In the genomic region with DNA sequence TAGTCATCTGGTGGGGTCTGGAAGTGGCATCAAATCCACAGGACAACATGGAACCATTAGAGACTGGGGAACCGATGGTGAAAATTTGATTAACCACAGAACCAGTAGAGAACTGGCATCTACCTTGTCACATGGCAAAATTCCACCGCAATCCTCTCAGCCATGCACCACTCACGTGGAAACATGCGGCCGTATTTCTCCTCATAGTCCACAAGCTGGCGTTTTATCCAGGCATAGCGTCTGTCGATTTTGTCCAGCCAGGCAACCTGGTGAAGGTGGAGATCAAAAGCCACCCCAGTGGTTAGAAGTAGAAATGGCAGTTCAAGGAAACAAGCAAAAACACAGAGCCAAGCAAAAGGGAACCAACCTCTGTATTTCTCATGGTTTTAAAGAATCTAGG, we compare ENCODE assay signal across 2 cellular contexts.
TF ChIP-seq lines count a peak whose summit lies in the region.

No MANE protein-coding gene starts in this region.

TF ChIP-seq in SK-N-SH, 30 proteins besides CTCF, POLR2A, EP300 and RAD21 (continued from another document):
- TF ChIP-seq, protein P1, sequence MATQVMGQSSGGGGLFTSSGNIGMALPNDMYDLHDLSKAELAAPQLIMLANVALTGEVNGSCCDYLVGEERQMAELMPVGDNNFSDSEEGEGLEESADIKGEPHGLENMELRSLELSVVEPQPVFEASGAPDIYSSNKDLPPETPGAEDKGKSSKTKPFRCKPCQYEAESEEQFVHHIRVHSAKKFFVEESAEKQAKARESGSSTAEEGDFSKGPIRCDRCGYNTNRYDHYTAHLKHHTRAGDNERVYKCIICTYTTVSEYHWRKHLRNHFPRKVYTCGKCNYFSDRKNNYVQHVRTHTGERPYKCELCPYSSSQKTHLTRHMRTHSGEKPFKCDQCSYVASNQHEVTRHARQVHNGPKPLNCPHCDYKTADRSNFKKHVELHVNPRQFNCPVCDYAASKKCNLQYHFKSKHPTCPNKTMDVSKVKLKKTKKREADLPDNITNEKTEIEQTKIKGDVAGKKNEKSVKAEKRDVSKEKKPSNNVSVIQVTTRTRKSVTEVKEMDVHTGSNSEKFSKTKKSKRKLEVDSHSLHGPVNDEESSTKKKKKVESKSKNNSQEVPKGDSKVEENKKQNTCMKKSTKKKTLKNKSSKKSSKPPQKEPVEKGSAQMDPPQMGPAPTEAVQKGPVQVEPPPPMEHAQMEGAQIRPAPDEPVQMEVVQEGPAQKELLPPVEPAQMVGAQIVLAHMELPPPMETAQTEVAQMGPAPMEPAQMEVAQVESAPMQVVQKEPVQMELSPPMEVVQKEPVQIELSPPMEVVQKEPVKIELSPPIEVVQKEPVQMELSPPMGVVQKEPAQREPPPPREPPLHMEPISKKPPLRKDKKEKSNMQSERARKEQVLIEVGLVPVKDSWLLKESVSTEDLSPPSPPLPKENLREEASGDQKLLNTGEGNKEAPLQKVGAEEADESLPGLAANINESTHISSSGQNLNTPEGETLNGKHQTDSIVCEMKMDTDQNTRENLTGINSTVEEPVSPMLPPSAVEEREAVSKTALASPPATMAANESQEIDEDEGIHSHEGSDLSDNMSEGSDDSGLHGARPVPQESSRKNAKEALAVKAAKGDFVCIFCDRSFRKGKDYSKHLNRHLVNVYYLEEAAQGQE (IDR thresholded peaks at IDR 0.05; ENCODE audit: low read depth, low read length): no peak
- TF ChIP-seq, protein P2, sequence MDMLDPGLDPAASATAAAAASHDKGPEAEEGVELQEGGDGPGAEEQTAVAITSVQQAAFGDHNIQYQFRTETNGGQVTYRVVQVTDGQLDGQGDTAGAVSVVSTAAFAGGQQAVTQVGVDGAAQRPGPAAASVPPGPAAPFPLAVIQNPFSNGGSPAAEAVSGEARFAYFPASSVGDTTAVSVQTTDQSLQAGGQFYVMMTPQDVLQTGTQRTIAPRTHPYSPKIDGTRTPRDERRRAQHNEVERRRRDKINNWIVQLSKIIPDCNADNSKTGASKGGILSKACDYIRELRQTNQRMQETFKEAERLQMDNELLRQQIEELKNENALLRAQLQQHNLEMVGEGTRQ (IDR thresholded peaks at IDR 0.05; ENCODE audit: borderline replicate concordance, low read depth, low read length): no peak
- TF ChIP-seq MXI1 (IDR thresholded peaks at IDR 0.05; ENCODE audit: low read depth, low read length): no peak
- no peak for TF ChIP-seq RXRA (IDR thresholded peaks at IDR 0.05; ENCODE audit: borderline replicate concordance, low read depth)
- TF ChIP-seq TEAD4 (IDR thresholded peaks at IDR 0.05; ENCODE audit: borderline replicate concordance, insufficient read depth): no peak
- no peak for TF ChIP-seq NFIC (IDR thresholded peaks at IDR 0.05; ENCODE audit: borderline replicate concordance)
- no peak for TF ChIP-seq FOXJ3 (CRISPR knock-in tag; IDR thresholded peaks at IDR 0.05)
- TF ChIP-seq, protein P3, sequence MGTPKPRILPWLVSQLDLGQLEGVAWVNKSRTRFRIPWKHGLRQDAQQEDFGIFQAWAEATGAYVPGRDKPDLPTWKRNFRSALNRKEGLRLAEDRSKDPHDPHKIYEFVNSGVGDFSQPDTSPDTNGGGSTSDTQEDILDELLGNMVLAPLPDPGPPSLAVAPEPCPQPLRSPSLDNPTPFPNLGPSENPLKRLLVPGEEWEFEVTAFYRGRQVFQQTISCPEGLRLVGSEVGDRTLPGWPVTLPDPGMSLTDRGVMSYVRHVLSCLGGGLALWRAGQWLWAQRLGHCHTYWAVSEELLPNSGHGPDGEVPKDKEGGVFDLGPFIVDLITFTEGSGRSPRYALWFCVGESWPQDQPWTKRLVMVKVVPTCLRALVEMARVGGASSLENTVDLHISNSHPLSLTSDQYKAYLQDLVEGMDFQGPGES (IDR thresholded peaks at IDR 0.05; ENCODE audit: low read depth, low read length): no peak
- TF ChIP-seq YY1 (IDR thresholded peaks at IDR 0.05; ENCODE audit: low read depth): no peak
- no peak for TF ChIP-seq GABPA (IDR thresholded peaks at IDR 0.05; ENCODE audit: low read depth)
- TF ChIP-seq SMC3 (IDR thresholded peaks at IDR 0.05; ENCODE audit: low read depth, low read length): no peak
- TF ChIP-seq RCOR1 (IDR thresholded peaks at IDR 0.05; ENCODE audit: low read length): no peak
- no peak for TF ChIP-seq GATA2 (CRISPR knock-in tag; IDR thresholded peaks at IDR 0.05)
- no peak for TF ChIP-seq JUND (IDR thresholded peaks at IDR 0.05)
- TF ChIP-seq, protein P4, sequence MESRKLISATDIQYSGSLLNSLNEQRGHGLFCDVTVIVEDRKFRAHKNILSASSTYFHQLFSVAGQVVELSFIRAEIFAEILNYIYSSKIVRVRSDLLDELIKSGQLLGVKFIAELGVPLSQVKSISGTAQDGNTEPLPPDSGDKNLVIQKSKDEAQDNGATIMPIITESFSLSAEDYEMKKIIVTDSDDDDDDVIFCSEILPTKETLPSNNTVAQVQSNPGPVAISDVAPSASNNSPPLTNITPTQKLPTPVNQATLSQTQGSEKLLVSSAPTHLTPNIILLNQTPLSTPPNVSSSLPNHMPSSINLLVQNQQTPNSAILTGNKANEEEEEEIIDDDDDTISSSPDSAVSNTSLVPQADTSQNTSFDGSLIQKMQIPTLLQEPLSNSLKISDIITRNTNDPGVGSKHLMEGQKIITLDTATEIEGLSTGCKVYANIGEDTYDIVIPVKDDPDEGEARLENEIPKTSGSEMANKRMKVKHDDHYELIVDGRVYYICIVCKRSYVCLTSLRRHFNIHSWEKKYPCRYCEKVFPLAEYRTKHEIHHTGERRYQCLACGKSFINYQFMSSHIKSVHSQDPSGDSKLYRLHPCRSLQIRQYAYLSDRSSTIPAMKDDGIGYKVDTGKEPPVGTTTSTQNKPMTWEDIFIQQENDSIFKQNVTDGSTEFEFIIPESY (IDR thresholded peaks at IDR 0.05; ENCODE audit: borderline replicate concordance, low read depth): no peak
- TF ChIP-seq SIN3A (IDR thresholded peaks at IDR 0.05; ENCODE audit: borderline replicate concordance, low read depth, low read length): no peak
- TF ChIP-seq FOXM1 (IDR thresholded peaks at IDR 0.05; ENCODE audit: low read depth): no peak

TF ChIP-seq in SK-N-SH treated with all-trans-retinoic acid at 6 μM for 48 hours, 23 proteins besides CTCF, POLR2A, EP300 and RAD21 (continued from another document):
- TF ChIP-seq, protein P5, sequence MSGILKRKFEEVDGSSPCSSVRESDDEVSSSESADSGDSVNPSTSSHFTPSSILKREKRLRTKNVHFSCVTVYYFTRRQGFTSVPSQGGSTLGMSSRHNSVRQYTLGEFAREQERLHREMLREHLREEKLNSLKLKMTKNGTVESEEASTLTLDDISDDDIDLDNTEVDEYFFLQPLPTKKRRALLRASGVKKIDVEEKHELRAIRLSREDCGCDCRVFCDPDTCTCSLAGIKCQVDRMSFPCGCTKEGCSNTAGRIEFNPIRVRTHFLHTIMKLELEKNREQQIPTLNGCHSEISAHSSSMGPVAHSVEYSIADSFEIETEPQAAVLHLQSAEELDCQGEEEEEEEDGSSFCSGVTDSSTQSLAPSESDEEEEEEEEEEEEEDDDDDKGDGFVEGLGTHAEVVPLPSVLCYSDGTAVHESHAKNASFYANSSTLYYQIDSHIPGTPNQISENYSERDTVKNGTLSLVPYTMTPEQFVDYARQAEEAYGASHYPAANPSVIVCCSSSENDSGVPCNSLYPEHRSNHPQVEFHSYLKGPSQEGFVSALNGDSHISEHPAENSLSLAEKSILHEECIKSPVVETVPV (CRISPR knock-in tag; IDR thresholded peaks at IDR 0.05): no peak
- TF ChIP-seq ZNF70 (CRISPR knock-in tag; IDR thresholded peaks at IDR 0.05): no peak
- TF ChIP-seq, protein P6, sequence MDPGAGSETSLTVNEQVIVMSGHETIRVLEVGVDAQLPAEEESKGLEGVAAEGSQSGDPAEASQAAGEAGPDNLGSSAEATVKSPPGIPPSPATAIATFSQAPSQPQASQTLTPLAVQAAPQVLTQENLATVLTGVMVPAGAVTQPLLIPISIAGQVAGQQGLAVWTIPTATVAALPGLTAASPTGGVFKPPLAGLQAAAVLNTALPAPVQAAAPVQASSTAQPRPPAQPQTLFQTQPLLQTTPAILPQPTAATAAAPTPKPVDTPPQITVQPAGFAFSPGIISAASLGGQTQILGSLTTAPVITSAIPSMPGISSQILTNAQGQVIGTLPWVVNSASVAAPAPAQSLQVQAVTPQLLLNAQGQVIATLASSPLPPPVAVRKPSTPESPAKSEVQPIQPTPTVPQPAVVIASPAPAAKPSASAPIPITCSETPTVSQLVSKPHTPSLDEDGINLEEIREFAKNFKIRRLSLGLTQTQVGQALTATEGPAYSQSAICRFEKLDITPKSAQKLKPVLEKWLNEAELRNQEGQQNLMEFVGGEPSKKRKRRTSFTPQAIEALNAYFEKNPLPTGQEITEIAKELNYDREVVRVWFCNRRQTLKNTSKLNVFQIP (CRISPR knock-in tag; IDR thresholded peaks at IDR 0.05; ENCODE audit: borderline replicate concordance, low read depth): no peak
- TF ChIP-seq, protein P7, sequence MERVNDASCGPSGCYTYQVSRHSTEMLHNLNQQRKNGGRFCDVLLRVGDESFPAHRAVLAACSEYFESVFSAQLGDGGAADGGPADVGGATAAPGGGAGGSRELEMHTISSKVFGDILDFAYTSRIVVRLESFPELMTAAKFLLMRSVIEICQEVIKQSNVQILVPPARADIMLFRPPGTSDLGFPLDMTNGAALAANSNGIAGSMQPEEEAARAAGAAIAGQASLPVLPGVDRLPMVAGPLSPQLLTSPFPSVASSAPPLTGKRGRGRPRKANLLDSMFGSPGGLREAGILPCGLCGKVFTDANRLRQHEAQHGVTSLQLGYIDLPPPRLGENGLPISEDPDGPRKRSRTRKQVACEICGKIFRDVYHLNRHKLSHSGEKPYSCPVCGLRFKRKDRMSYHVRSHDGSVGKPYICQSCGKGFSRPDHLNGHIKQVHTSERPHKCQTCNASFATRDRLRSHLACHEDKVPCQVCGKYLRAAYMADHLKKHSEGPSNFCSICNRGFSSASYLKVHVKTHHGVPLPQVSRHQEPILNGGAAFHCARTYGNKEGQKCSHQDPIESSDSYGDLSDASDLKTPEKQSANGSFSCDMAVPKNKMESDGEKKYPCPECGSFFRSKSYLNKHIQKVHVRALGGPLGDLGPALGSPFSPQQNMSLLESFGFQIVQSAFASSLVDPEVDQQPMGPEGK (CRISPR knock-in tag; IDR thresholded peaks at IDR 0.05; ENCODE audit: borderline replicate concordance): no peak
- TF ChIP-seq, protein P8, sequence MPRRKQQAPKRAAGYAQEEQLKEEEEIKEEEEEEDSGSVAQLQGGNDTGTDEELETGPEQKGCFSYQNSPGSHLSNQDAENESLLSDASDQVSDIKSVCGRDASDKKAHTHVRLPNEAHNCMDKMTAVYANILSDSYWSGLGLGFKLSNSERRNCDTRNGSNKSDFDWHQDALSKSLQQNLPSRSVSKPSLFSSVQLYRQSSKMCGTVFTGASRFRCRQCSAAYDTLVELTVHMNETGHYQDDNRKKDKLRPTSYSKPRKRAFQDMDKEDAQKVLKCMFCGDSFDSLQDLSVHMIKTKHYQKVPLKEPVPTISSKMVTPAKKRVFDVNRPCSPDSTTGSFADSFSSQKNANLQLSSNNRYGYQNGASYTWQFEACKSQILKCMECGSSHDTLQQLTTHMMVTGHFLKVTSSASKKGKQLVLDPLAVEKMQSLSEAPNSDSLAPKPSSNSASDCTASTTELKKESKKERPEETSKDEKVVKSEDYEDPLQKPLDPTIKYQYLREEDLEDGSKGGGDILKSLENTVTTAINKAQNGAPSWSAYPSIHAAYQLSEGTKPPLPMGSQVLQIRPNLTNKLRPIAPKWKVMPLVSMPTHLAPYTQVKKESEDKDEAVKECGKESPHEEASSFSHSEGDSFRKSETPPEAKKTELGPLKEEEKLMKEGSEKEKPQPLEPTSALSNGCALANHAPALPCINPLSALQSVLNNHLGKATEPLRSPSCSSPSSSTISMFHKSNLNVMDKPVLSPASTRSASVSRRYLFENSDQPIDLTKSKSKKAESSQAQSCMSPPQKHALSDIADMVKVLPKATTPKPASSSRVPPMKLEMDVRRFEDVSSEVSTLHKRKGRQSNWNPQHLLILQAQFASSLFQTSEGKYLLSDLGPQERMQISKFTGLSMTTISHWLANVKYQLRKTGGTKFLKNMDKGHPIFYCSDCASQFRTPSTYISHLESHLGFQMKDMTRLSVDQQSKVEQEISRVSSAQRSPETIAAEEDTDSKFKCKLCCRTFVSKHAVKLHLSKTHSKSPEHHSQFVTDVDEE (CRISPR knock-in tag; IDR thresholded peaks at IDR 0.05): no peak
- no peak for TF ChIP-seq TOX (CRISPR knock-in tag; IDR thresholded peaks at IDR 0.05; ENCODE audit: borderline replicate concordance)
- no peak for TF ChIP-seq SNAI2 (CRISPR knock-in tag; IDR thresholded peaks at IDR 0.05)
- TF ChIP-seq ARNTL (CRISPR knock-in tag; IDR thresholded peaks at IDR 0.05; ENCODE audit: borderline replicate concordance, low read depth): no peak
